Comparison of ENCODE assay signal across 18 cellular contexts in the genomic region with DNA sequence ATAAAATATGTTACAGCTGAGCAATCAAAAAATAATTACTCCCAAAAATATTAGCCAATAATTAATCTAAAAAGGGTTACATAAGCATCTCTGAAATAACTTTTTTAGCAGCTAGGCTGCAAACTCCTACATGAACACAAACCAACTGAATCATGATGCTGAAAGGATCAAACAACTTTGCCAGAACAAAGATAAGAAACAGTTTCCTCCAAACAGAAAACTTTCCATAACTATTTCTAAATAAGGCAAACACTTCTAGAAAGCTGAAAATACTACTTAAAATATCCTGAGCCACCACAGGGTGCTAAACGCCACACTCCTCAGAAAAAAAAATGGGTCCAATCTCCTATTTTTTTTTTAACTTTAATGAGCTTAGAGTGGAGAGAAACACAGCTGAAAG.
"Had no signal": no experiment of that assay in that cellular context is flagged by ENCODE, and none has a peak within 500 bp of the region (broad histone marks: within the 10 kb centered on the region; RNA-seq: fewer than 3 reads in every experiment).

No MANE protein-coding gene starts in this region.

- H3K4me3 Mint-ChIP-seq: effector memory CD8-positive, alpha-beta T cell; naive B cell; stimulated activated naive CD8-positive, alpha-beta T cell treated with anti-CD3 and anti-CD28 coated beads, Interleukin-15, Interleukin-2, amounts not matched to agents 100 ng/mL and 50 ng/mL, for 24 hours had no signal

- H3K27me3 Mint-ChIP-seq: naive B cell; stimulated activated naive CD8-positive, alpha-beta T cell treated with anti-CD3 and anti-CD28 coated beads, Interleukin-15, Interleukin-2, amounts not matched to agents 100 ng/mL and 50 ng/mL, for 24 hours had no signal

- H3K27ac ChIP-seq: breast epithelium, gastroesophageal sphincter, heart right ventricle, upper lobe of right lung had no signal

- H3K27ac Mint-ChIP-seq: effector memory CD8-positive, alpha-beta T cell; naive B cell; stimulated activated naive CD8-positive, alpha-beta T cell treated with anti-CD3 and anti-CD28 coated beads, Interleukin-15, Interleukin-2, amounts not matched to agents 100 ng/mL and 50 ng/mL, for 24 hours had no signal

- H3K27me3 ChIP-seq: ascending aorta, breast epithelium, gastroesophageal sphincter, heart right ventricle, upper lobe of right lung had no signal

- DNase-seq: activated CD4-positive, CD25-positive, alpha-beta regulatory T cell treated with anti-CD3 and anti-CD28 coated beads, Interleukin-2, amount 50 U/mL, for 72 hours; activated naive CD4-positive, alpha-beta T cell; dermis blood vessel endothelial cell; effector memory CD8-positive, alpha-beta T cell; heart right ventricle; left cardiac atrium; naive B cell; nucleus accumbens; stimulated activated CD4-positive, alpha-beta T cell treated with anti-CD3 and anti-CD28 coated beads, Interleukin-4, amount 100 ng/mL, for 4 hours; stimulated activated CD8-positive, alpha-beta memory T cell treated with anti-CD3 and anti-CD28 coated beads, Interleukin-4, amount 100 ng/mL, for 48 hours; T-helper 1 cell; T1000; upper lobe of right lung had no signal

- H3K4me3 ChIP-seq: breast epithelium, gastroesophageal sphincter, heart right ventricle, lung, upper lobe of right lung had no signal

- H3K9me3 Mint-ChIP-seq: effector memory CD8-positive, alpha-beta T cell; stimulated activated naive CD8-positive, alpha-beta T cell treated with anti-CD3 and anti-CD28 coated beads, Interleukin-15, Interleukin-2, amounts not matched to agents 100 ng/mL and 50 ng/mL, for 24 hours had no signal

- H3K4me1 ChIP-seq: breast epithelium had no signal

- H3K9me3 ChIP-seq: ascending aorta, breast epithelium, gastroesophageal sphincter, heart right ventricle, upper lobe of right lung had no signal

- H3K36me3 ChIP-seq: ascending aorta, breast epithelium, gastroesophageal sphincter, heart right ventricle, upper lobe of right lung had no signal

- ATAC-seq: effector memory CD8-positive, alpha-beta T cell; gastroesophageal sphincter; upper lobe of right lung had no signal
